ENCODE assay signal across 18 cellular contexts in genomic region chr6:78916411-78916810, GRCh38. TPM values are rescaled to one million over a fixed set of nuclear protein-coding genes. Genes with fewer than 3 reads are reported as not detected.
DNase-seq lines count a peak whose midpoint lies in the region; ATAC-seq and TF ChIP-seq lines count a peak whose summit lies in the region.
"Had no signal": no experiment of that assay in that cellular context is flagged by ENCODE, and none has a peak within 500 bp of the region (broad histone marks: within the 10 kb centered on the region; RNA-seq: fewer than 3 reads in every experiment).

No MANE protein-coding gene starts in this region.

- no peaks in the 10 kb centered on the region for H3K4me1 ChIP-seq in RWPE2 (ENCODE audit: insufficient read depth, poor library complexity, severe bottlenecking)
- H3K4me1 ChIP-seq in foreskin keratinocyte, result peaks cover 6% of the 10 kb centered on the region
- H3K4me1 ChIP-seq: A549 had no signal

- peaks cover 4% of the 10 kb centered on the region for H3K9me3 ChIP-seq in RWPE2 (ENCODE audit: severe bottlenecking)

- ATAC-seq in RWPE2 (ENCODE audit: low read depth), result peak; percentile 54
- peak; percentile 96 for ATAC-seq in foreskin keratinocyte
- ATAC-seq in HG02970 (IDR thresholded peaks at IDR 0.05; ENCODE audit: low FRiP score, unreplicated experiment), result no peak
- ATAC-seq: A549, GM23338, HCT116 had no signal

- no peaks in the 10 kb centered on the region for H3K27me3 ChIP-seq in RWPE2 (ENCODE audit: insufficient read depth, poor library complexity, severe bottlenecking)
- H3K27me3 ChIP-seq in foreskin keratinocyte, result no peaks in the 10 kb centered on the region

- H3K27ac ChIP-seq in RWPE2 (ENCODE audit: poor library complexity, severe bottlenecking), result no peak overlapping the region
- H3K27ac ChIP-seq in foreskin keratinocyte, result no peak overlapping the region
- H3K27ac ChIP-seq: A549 had no signal

- TF ChIP-seq CTCF in RWPE2 (IDR thresholded peaks at IDR 0.05; ENCODE audit: poor library complexity, severe bottlenecking), result no peak
- no peak for TF ChIP-seq CTCF in epithelial cell of esophagus (IDR thresholded peaks at IDR 0.05; ENCODE audit: insufficient read depth, low read depth, low read length, missing control alignments)
- TF ChIP-seq CTCF in foreskin keratinocyte (conservative IDR thresholded peaks at IDR 0.05), result no peak

- H3K36me3 ChIP-seq in RWPE2 (ENCODE audit: low read depth), result no peaks in the 10 kb centered on the region

- H3K4me3 ChIP-seq in RWPE2 (ENCODE audit: severe bottlenecking) (no peak overlapping the region), epithelial cell of esophagus (ENCODE audit: low read length) (no peak overlapping the region)
- H3K4me3 ChIP-seq: A549, GM23338 had no signal

- DNase-seq in HPDE6-E6E7 (ENCODE audit: extremely low spot score), result peak; percentile 49
- no peak for DNase-seq in RWPE2 (ENCODE audit: low spot score)
- peak; percentile 95 for DNase-seq in epithelial cell of esophagus (ENCODE audit: low read depth)
- DNase-seq in foreskin keratinocyte, result peak; percentile 97
- no peak for DNase-seq in stimulated activated CD4-positive, alpha-beta T cell treated with anti-CD3 and anti-CD28 coated beads, Interleukin-15, amount 100 ng/mL, for 24 hours
- no peak for DNase-seq in EL
- DNase-seq: 8988T; ACHN; C1 segment of cervical spinal cord; Calu3; CD4-positive, alpha-beta memory T cell; DMS53; DMS79 treated with DMSO at 0.1 percent for 48 hours; H9 had no signal

RNA-seq across cellular contexts. Expression of gene IRAK1BP1, which starts 49.1 kb away (rescaled TPM):
- total RNA-seq in foreskin keratinocyte, result 3.8 and 3.9 TPM in 2 replicates
- polyA plus RNA-seq in foreskin keratinocyte, result 1.9 and 2.0 TPM in 2 replicates

Comparison
In these comparisons a context has a peak if more than half of its experiments do, and no peak if none do; other contexts are left out.
1. DNase-seq: peak in HPDE6-E6E7 (single experiment), epithelial cell of esophagus (single experiment) and foreskin keratinocyte (2 of 2); none in RWPE2 (single experiment), stimulated activated CD4-positive, alpha-beta T cell treated with anti-CD3 and anti-CD28 coated beads, Interleukin-15, amount 100 ng/mL, for 24 hours (single experiment) and EL (single experiment).